ENCODE assay signal across 1 cellular context in the genomic region with DNA sequence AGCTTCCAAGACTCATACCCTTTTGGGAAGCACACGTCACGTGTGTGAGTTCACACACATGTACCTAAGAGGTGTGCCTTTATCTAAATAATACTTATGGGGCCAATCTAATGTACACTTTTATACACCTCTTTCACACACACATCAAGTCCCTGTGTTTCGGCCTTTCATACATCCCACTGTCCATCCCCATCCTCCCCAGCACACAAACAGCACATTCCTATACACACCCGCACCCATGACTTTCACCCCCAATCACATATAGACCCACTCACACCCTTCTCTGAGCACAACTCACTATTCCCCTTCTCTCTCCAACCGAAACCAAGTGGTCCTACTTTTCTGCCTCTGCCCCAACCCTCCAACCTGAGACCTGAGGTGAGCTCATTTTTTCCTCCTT.
TF ChIP-seq lines count a peak whose summit lies in the region.

No MANE protein-coding gene starts in this region.

TF ChIP-seq in GM23338, 12 proteins besides CTCF, POLR2A, EP300 and RAD21 (continued from another document):
- TF ChIP-seq, protein P1, sequence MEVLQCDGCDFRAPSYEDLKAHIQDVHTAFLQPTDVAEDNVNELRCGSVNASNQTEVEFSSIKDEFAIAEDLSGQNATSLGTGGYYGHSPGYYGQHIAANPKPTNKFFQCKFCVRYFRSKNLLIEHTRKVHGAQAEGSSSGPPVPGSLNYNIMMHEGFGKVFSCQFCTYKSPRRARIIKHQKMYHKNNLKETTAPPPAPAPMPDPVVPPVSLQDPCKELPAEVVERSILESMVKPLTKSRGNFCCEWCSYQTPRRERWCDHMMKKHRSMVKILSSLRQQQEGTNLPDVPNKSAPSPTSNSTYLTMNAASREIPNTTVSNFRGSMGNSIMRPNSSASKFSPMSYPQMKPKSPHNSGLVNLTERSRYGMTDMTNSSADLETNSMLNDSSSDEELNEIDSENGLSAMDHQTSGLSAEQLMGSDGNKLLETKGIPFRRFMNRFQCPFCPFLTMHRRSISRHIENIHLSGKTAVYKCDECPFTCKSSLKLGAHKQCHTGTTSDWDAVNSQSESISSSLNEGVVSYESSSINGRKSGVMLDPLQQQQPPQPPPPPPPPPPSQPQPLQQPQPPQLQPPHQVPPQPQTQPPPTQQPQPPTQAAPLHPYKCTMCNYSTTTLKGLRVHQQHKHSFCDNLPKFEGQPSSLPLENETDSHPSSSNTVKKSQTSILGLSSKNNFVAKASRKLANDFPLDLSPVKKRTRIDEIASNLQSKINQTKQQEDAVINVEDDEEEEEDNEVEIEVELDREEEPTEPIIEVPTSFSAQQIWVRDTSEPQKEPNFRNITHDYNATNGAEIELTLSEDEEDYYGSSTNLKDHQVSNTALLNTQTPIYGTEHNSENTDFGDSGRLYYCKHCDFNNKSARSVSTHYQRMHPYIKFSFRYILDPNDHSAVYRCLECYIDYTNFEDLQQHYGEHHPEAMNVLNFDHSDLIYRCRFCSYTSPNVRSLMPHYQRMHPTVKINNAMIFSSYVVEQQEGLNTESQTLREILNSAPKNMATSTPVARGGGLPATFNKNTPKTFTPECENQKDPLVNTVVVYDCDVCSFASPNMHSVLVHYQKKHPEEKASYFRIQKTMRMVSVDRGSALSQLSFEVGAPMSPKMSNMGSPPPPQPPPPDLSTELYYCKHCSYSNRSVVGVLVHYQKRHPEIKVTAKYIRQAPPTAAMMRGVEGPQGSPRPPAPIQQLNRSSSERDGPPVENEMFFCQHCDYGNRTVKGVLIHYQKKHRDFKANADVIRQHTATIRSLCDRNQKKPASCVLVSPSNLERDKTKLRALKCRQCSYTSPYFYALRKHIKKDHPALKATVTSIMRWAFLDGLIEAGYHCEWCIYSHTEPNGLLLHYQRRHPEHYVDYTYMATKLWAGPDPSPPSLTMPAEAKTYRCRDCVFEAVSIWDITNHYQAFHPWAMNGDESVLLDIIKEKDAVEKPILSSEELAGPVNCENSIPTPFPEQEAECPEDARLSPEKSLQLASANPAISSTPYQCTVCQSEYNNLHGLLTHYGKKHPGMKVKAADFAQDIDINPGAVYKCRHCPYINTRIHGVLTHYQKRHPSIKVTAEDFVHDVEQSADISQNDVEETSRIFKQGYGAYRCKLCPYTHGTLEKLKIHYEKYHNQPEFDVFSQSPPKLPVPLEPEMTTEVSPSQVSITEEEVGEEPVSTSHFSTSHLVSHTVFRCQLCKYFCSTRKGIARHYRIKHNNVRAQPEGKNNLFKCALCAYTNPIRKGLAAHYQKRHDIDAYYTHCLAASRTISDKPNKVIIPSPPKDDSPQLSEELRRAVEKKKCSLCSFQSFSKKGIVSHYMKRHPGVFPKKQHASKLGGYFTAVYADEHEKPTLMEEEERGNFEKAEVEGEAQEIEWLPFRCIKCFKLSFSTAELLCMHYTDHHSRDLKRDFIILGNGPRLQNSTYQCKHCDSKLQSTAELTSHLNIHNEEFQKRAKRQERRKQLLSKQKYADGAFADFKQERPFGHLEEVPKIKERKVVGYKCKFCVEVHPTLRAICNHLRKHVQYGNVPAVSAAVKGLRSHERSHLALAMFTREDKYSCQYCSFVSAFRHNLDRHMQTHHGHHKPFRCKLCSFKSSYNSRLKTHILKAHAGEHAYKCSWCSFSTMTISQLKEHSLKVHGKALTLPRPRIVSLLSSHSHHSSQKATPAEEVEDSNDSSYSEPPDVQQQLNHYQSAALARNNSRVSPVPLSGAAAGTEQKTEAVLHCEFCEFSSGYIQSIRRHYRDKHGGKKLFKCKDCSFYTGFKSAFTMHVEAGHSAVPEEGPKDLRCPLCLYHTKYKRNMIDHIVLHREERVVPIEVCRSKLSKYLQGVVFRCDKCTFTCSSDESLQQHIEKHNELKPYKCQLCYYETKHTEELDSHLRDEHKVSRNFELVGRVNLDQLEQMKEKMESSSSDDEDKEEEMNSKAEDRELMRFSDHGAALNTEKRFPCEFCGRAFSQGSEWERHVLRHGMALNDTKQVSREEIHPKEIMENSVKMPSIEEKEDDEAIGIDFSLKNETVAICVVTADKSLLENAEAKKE (CRISPR knock-in tag; IDR thresholded peaks at IDR 0.05), result no peak
- TF ChIP-seq STAT1 (IDR thresholded peaks at IDR 0.05; ENCODE audit: unreplicated experiment) (no peak), EZH2phosphoT487 (IDR thresholded peaks at IDR 0.05; ENCODE audit: unreplicated experiment) (no peak), CREB1 (CRISPR knock-in tag; IDR thresholded peaks at IDR 0.05; ENCODE audit: low read depth) (no peak), JUNB (IDR thresholded peaks at IDR 0.05; ENCODE audit: unreplicated experiment) (no peak), EZH2 (IDR thresholded peaks at IDR 0.05; ENCODE audit: low read depth, unreplicated experiment) (no peak), POLR2AphosphoS5 (IDR thresholded peaks at IDR 0.05; ENCODE audit: low read depth) (no peak)
- TF ChIP-seq, protein P2, sequence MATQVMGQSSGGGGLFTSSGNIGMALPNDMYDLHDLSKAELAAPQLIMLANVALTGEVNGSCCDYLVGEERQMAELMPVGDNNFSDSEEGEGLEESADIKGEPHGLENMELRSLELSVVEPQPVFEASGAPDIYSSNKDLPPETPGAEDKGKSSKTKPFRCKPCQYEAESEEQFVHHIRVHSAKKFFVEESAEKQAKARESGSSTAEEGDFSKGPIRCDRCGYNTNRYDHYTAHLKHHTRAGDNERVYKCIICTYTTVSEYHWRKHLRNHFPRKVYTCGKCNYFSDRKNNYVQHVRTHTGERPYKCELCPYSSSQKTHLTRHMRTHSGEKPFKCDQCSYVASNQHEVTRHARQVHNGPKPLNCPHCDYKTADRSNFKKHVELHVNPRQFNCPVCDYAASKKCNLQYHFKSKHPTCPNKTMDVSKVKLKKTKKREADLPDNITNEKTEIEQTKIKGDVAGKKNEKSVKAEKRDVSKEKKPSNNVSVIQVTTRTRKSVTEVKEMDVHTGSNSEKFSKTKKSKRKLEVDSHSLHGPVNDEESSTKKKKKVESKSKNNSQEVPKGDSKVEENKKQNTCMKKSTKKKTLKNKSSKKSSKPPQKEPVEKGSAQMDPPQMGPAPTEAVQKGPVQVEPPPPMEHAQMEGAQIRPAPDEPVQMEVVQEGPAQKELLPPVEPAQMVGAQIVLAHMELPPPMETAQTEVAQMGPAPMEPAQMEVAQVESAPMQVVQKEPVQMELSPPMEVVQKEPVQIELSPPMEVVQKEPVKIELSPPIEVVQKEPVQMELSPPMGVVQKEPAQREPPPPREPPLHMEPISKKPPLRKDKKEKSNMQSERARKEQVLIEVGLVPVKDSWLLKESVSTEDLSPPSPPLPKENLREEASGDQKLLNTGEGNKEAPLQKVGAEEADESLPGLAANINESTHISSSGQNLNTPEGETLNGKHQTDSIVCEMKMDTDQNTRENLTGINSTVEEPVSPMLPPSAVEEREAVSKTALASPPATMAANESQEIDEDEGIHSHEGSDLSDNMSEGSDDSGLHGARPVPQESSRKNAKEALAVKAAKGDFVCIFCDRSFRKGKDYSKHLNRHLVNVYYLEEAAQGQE (IDR thresholded peaks at IDR 0.05; ENCODE audit: unreplicated experiment), result no peak
TF ChIP-seq in GM23338: peak in this region for 0.
